Comparison of ENCODE assay signal across 9 cellular contexts in genomic region chr1:144551107-144551542, GRCh38. TPM values are rescaled to one million over a fixed set of nuclear protein-coding genes. Genes with fewer than 3 reads are reported as not detected.
DNase-seq lines count a peak whose midpoint lies in the region; ATAC-seq and TF ChIP-seq lines count a peak whose summit lies in the region.
"Had no signal": no experiment of that assay in that cellular context is flagged by ENCODE, and none has a peak within 500 bp of the region (broad histone marks: within the 10 kb centered on the region; RNA-seq: fewer than 3 reads in every experiment).

No MANE protein-coding gene starts in this region.

- H3K27ac Mint-ChIP-seq in CD4-positive, alpha-beta memory T cell: peak overlapping the region; percentile 97 to 99 (median 98)

- TF ChIP-seq CTCF in Peyer's patch (IDR thresholded peaks at IDR 0.05) (no peak), coronary artery (IDR thresholded peaks at IDR 0.05) (no peak)

- peak in 1 of 5 donors; percentile 26 for DNase-seq in CD4-positive, alpha-beta memory T cell
- DNase-seq in Peyer's patch (peak; percentile 39 to 61 (median 45)), coronary artery (ENCODE audit: low spot score) (no peak), NCI-H345 treated with DMSO at 0.1 percent for 48 hours (lab: John Stamatoyannopoulos, UW; ENCODE audit: unreplicated experiment) (no peak), OCI-M2 (lab: John Stamatoyannopoulos, UW; ENCODE audit: unreplicated experiment) (no peak), cortex of kidney (lab: John Stamatoyannopoulos, UW) (no peak)

- no peaks in the 10 kb centered on the region for H3K27me3 Mint-ChIP-seq in CD4-positive, alpha-beta memory T cell

- H2AFZ ChIP-seq in neuron (ENCODE audit: low read depth, low read length): peak overlapping the region; percentile 55

- CTCF ChIA-PET in CD4-positive, alpha-beta memory T cell (lab: Charles Lee; ENCODE audit: partially characterized antibody): interaction anchor here (1.8 kb wide), 1 partner anchor 18 kb away, joined by 5 read pairs; no protein-coding TSS in a partner anchor

- no peaks in the 10 kb centered on the region for H3K9me3 Mint-ChIP-seq in CD4-positive, alpha-beta memory T cell

- H3K4me1 Mint-ChIP-seq in CD4-positive, alpha-beta memory T cell: peaks cover 12 to 37% (median 22%) of the 10 kb centered on the region in 4 donors

- no peaks in the 10 kb centered on the region for H3K27me3 ChIP-seq in CD4-positive, alpha-beta memory T cell (ENCODE audit: insufficient read depth, low read length)
- no peaks in the 10 kb centered on the region for H3K27me3 ChIP-seq in Peyer's patch
- H3K27me3 ChIP-seq in neuron (ENCODE audit: insufficient read depth, low read length): no peaks in the 10 kb centered on the region

- intact Hi-C loops in CD4-positive, alpha-beta memory T cell (cut with micrococcal nuclease): no loop called here

- ATAC-seq in HG03139 (IDR thresholded peaks at IDR 0.05; ENCODE audit: unreplicated experiment): no peak

- POLR2A ChIA-PET in CD4-positive, alpha-beta memory T cell (lab: Charles Lee; ENCODE audit: partially characterized antibody): interaction anchor here (0.9 to 1.9 kb wide), 5 partner anchors 10 to 139 kb away, joined by 3 to 10 read pairs (median 9); no protein-coding TSS in a partner anchor

- H3K4me3 Mint-ChIP-seq in CD4-positive, alpha-beta memory T cell: peak overlapping the region; percentile 84 to 94 (median 89)

- peaks cover 11% of the 10 kb centered on the region for H3K4me1 ChIP-seq in CD4-positive, alpha-beta memory T cell (ENCODE audit: insufficient read depth, low read length)
- no peaks in the 10 kb centered on the region for H3K4me1 ChIP-seq in Peyer's patch
- H3K4me1 ChIP-seq in neuron (ENCODE audit: insufficient read depth, low read length): peaks cover 5% of the 10 kb centered on the region

- H3K36me3 Mint-ChIP-seq in CD4-positive, alpha-beta memory T cell: peaks cover 0 to 6% of the 10 kb centered on the region in 2 donors

- no peak for TF ChIP-seq POLR2A in Peyer's patch (IDR thresholded peaks at IDR 0.05)

- H3K36me3 ChIP-seq in CD4-positive, alpha-beta memory T cell (ENCODE audit: insufficient read depth, low read length): no peaks in the 10 kb centered on the region
- H3K36me3 ChIP-seq in Peyer's patch (no peaks in the 10 kb centered on the region), neuron (ENCODE audit: insufficient read depth, low read length) (no peaks in the 10 kb centered on the region)

- H3K4me3 ChIP-seq in CD4-positive, alpha-beta memory T cell (ENCODE audit: low read length in 2 of 2): peak overlapping the region; percentile 71 to 73
- H3K4me3 ChIP-seq in Peyer's patch (peak overlapping the region; percentile 41 to 50 (median 42)), coronary artery (peak overlapping the region; percentile 69), neuron (ENCODE audit: low read length) (peak overlapping the region; percentile 62)

- H3K27ac ChIP-seq in CD4-positive, alpha-beta memory T cell (ENCODE audit: low read depth, low read length): peak overlapping the region; percentile 87
- peak overlapping the region; percentile 76 to 93 (median 91) for H3K27ac ChIP-seq in Peyer's patch
- H3K27ac ChIP-seq in coronary artery: peak overlapping the region; percentile 65 to 95

- H3K9me3 ChIP-seq in CD4-positive, alpha-beta memory T cell (ENCODE audit: control insufficient read depth in 1 of 2, low read length in 2 of 2): no peaks in the 10 kb centered on the region
- H3K9me3 ChIP-seq in Peyer's patch (no peaks in the 10 kb centered on the region), neuron (ENCODE audit: low read length) (no peaks in the 10 kb centered on the region)

RNA-seq across cellular contexts. Expression of gene PPIAL4F, which starts 41.6 kb away (rescaled TPM):
- total RNA-seq in CD4-positive, alpha-beta memory T cell: not detected
- polyA plus RNA-seq in CD4-positive, alpha-beta memory T cell: not detected
- not detected for total RNA-seq in Peyer's patch
- total RNA-seq: glomerular endothelial cell had no signal

Comparison
In these comparisons a context has a peak if more than half of its experiments do, and no peak if none do; other contexts are left out.
1. DNase-seq: peak in Peyer's patch (3 of 3); none in coronary artery (single experiment), NCI-H345 treated with DMSO at 0.1 percent for 48 hours (single experiment), OCI-M2 (single experiment) and cortex of kidney (single experiment).
2. Peak in every context shown above with its lines, with median percentiles within 50 percentile points of each other: H3K27ac ChIP-seq and H3K4me3 ChIP-seq.